11 cellular contexts compared by ENCODE assay signal in the genomic region with DNA sequence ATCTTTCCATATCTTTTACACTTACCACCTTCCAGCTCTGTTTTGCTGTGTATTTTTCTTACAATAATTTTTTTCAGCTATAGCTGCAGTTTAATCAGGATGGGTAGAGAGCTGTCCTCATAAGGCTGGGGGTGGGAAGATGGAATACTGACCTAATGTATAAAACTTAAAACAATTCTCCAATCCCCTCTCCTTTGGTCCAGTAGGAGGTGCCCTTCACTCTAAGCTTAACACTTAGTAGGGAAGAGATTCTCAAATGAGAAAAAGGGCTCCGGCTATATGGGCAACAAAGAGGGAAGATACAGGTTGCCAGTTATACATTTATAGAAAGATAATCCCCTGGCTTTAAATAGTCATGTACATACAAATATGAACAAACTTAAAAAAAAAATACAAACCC. TPM values are rescaled to one million over a fixed set of nuclear protein-coding genes. Genes with fewer than 3 reads are reported as not detected.
DNase-seq lines count a peak whose midpoint lies in the region; ATAC-seq and TF ChIP-seq lines count a peak whose summit lies in the region.
"Had no signal": no experiment of that assay in that cellular context is flagged by ENCODE, and none has a peak within 500 bp of the region (broad histone marks: within the 10 kb centered on the region; RNA-seq: fewer than 3 reads in every experiment).

No MANE protein-coding gene starts in this region.

- H3K4me1 Mint-ChIP-seq in activated T-cell treated with anti-CD3 and anti-CD28 coated beads, Interleukin-2, amount 50 U/mL, for 24 hours (ENCODE audit: low read depth), result peaks cover 54% of the 10 kb centered on the region
- H3K4me1 Mint-ChIP-seq in natural killer cell, result peaks cover 15 to 16% of the 10 kb centered on the region in 2 donors

- intact Hi-C loops in natural killer cell (cut with micrococcal nuclease), result no loop called here

- H3K36me3 Mint-ChIP-seq in activated T-cell treated with anti-CD3 and anti-CD28 coated beads, Interleukin-2, amount 50 U/mL, for 24 hours (ENCODE audit: low read depth), result peaks cover 6% of the 10 kb centered on the region
- no peaks in the 10 kb centered on the region for H3K36me3 Mint-ChIP-seq in natural killer cell

- H3K27ac Mint-ChIP-seq in activated T-cell treated with anti-CD3 and anti-CD28 coated beads, Interleukin-2, amount 50 U/mL, for 24 hours, result peak overlapping the region; percentile 76
- H3K27ac Mint-ChIP-seq in natural killer cell, result no peak overlapping the region

- H3K4me3 ChIP-seq in NB4 (ENCODE audit: low read depth, low read length) (no peak overlapping the region), choroid plexus epithelial cell (ENCODE audit: low read depth, low read length) (no peak overlapping the region), retinal pigment epithelial cell (ENCODE audit: low read length) (no peak overlapping the region)
- H3K4me3 ChIP-seq: BLaER1 had no signal

- no peaks in the 10 kb centered on the region for H3K9me3 Mint-ChIP-seq in activated T-cell treated with anti-CD3 and anti-CD28 coated beads, Interleukin-2, amount 50 U/mL, for 24 hours
- no peaks in the 10 kb centered on the region for H3K9me3 Mint-ChIP-seq in natural killer cell

- no peaks in the 10 kb centered on the region for H3K27me3 Mint-ChIP-seq in activated T-cell treated with anti-CD3 and anti-CD28 coated beads, Interleukin-2, amount 50 U/mL, for 24 hours
- no peaks in the 10 kb centered on the region for H3K27me3 Mint-ChIP-seq in natural killer cell (ENCODE audit: low read depth in 2 of 2)

- DNase-seq in activated T-cell treated with anti-CD3 and anti-CD28 coated beads, Interleukin-2, amount 50 U/mL, for 24 hours, result no peak
- no peak for DNase-seq in activated T-cell treated with anti-CD3 and anti-CD28 coated beads, Interleukin-2, amount 50 U/mL, for 1 hour
- peak; percentile 40 for DNase-seq in NB4 (ENCODE audit: low read depth)
- peak; percentile 55 for DNase-seq in choroid plexus epithelial cell (ENCODE audit: low read depth)
- DNase-seq in retinal pigment epithelial cell (ENCODE audit: low read depth), result no peak
- no peak for DNase-seq in NCI-H446 treated with DMSO at 0.1 percent for 48 hours (lab: John Stamatoyannopoulos, UW)
- DNase-seq in natural killer cell, result no peak
- DNase-seq in kidney glomerular epithelial cell (lab: John Stamatoyannopoulos, UW), result no peak
- DNase-seq: activated effector memory CD4-positive, alpha-beta T cell treated with anti-CD3 and anti-CD28 coated beads, Interleukin-2, amount 50 U/mL, for 16 hours; NK-92 treated with Interleukin-12 subunit alpha and Interleukin-12 subunit beta, amount 100 ng/mL, for 24 hours had no signal

- H3K4me3 Mint-ChIP-seq in activated T-cell treated with anti-CD3 and anti-CD28 coated beads, Interleukin-2, amount 50 U/mL, for 24 hours, result no peak overlapping the region
- H3K4me3 Mint-ChIP-seq in natural killer cell, result no peak overlapping the region

- TF ChIP-seq CTCF in NB4 (IDR thresholded peaks at IDR 0.05; ENCODE audit: low read depth, low read length) (peak; percentile 32), choroid plexus epithelial cell (conservative IDR thresholded peaks at IDR 0.05; ENCODE audit: low read depth, low read length) (peak; percentile 54), retinal pigment epithelial cell (conservative IDR thresholded peaks at IDR 0.05; ENCODE audit: low read depth, low read length) (peak; percentile 36), natural killer cell (IDR thresholded peaks at IDR 0.05) (no peak)

- TF ChIP-seq POLR2A in NB4 (IDR thresholded peaks at IDR 0.05; ENCODE audit: extremely low read depth, insufficient read length), result no peak

- ATAC-seq in natural killer cell, result no peak

RNA-seq across cellular contexts. Expression of a gene that starts 2.8 kb away (rescaled TPM):
- 10 to 100 TPM; 21.3 to 36.3 (median 23.1) TPM for total RNA-seq in natural killer cell

RNA-seq across cellular contexts. Expression of a gene that starts 3.2 kb away (rescaled TPM):
- 10 to 100 TPM; 50.5 to 57.0 (median 51.2) TPM for total RNA-seq in natural killer cell

RNA-seq across cellular contexts. Expression of a gene that starts 8.7 kb away (rescaled TPM):
- total RNA-seq in natural killer cell, result 10 to 100 TPM; 27.7 to 37.3 (median 34.4) TPM

RNA-seq across cellular contexts. Expression of a gene that starts 22.1 kb away (rescaled TPM):
- total RNA-seq in natural killer cell, result under 1 TPM in 2 of 3 donors, not detected in 1; 0.45 to 0.88 TPM

Comparison
In these comparisons a context has a peak if more than half of its experiments do, and no peak if none do; other contexts are left out.
1. DNase-seq: peak in NB4 (single experiment) and choroid plexus epithelial cell (single experiment); none in activated T-cell treated with anti-CD3 and anti-CD28 coated beads, Interleukin-2, amount 50 U/mL, for 24 hours (single experiment), activated T-cell treated with anti-CD3 and anti-CD28 coated beads, Interleukin-2, amount 50 U/mL, for 1 hour (single experiment), retinal pigment epithelial cell (single experiment), NCI-H446 treated with DMSO at 0.1 percent for 48 hours (single experiment), natural killer cell (single experiment) and kidney glomerular epithelial cell (single experiment).